Comparison of ENCODE assay signal across 32 cellular contexts in the genomic region with DNA sequence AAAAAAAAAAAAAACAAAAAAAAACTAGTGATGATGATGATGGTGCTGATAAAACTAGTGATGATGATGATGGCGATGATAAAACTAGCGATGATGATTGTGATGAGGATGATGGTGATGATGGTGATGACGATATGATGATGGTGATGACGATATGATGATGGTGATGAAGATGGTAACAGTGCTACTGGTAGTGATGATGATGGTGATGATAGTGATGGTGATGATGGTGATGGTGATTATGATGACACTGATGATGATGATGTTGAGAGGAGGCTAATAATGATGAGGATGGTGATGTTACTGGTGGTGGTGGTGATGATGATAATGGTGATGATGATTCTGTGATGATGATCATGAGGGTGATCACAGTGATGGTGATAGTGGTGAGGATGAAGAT.
"Had no signal": no experiment of that assay in that cellular context is flagged by ENCODE, and none has a peak within 500 bp of the region (broad histone marks: within the 10 kb centered on the region; RNA-seq: fewer than 3 reads in every experiment).

No MANE protein-coding gene starts in this region.

- H3K27me3 ChIP-seq: brain microvascular endothelial cell, cardiac muscle cell, colonic mucosa, esophagus squamous epithelium, gastroesophageal sphincter, hepatocyte had no signal

- H3K4me1 ChIP-seq: colonic mucosa, esophagus squamous epithelium, gastroesophageal sphincter, heart right ventricle had no signal

- H3K27ac ChIP-seq: brain microvascular endothelial cell, cardiac muscle cell, colonic mucosa, epithelial cell of prostate, esophagus squamous epithelium, gastroesophageal sphincter, heart right ventricle, hepatocyte had no signal

- H3K9me3 ChIP-seq: colonic mucosa had no signal

- ATAC-seq: activated T-helper 17 cell treated with anti-CD3 and anti-CD28 coated beads, Interleukin-2, amount 50 U/mL, for 72 hours; gastroesophageal sphincter; heart right ventricle; WTC11 had no signal

- H3K4me3 ChIP-seq: cardiac muscle cell, colonic mucosa, esophagus squamous epithelium, gastroesophageal sphincter, heart right ventricle, hepatocyte had no signal

- FAIRE-seq: astrocyte, endometrium, endothelial cell of umbilical vein had no signal

- H3K36me3 ChIP-seq: brain microvascular endothelial cell, cardiac muscle cell, colonic mucosa, esophagus squamous epithelium, gastroesophageal sphincter, heart right ventricle had no signal

- DNase-seq: activated CD4-positive, alpha-beta memory T cell treated with anti-CD3 and anti-CD28 coated beads, Interleukin-2, amount 10 ng/mL, durations not matched to agents 7 days and 5 days; activated CD4-positive, alpha-beta T cell treated with anti-CD3 and anti-CD28 coated beads for 1 hour; activated CD4-positive, alpha-beta T cell treated with anti-CD3 and anti-CD28 coated beads for 4 hours; activated CD4-positive, alpha-beta T cell treated with anti-CD3 and anti-CD28 coated beads, Interleukin-2, amount 10 ng/mL, durations not matched to agents 7 days and 5 days; activated CD4-positive, alpha-beta T cell treated with anti-CD3 and anti-CD28 coated beads, Interleukin-2, amount 50 U/mL, for 4 hours; activated CD8-positive, alpha-beta memory T cell treated with anti-CD3 and anti-CD28 coated beads, Interleukin-2, amount 50 U/mL, for 48 hours; activated effector memory CD4-positive, alpha-beta T cell treated with Interleukin-2 at 50 U/mL for 16 hours; activated gamma-delta T cell treated with Interleukin-2 at 50 U/mL for 16 hours; activated naive CD4-positive, alpha-beta T cell treated with anti-CD3 and anti-CD28 coated beads, Interleukin-2, amount 50 U/mL, for 16 hours; activated naive CD4-positive, alpha-beta T cell treated with Interleukin-2 at 50 U/mL for 16 hours; activated T-cell treated with anti-CD3 and anti-CD28 coated beads for 4 hours; activated T-cell treated with anti-CD3 and anti-CD28 coated beads, Interleukin-2, amount 50 U/mL, for 24 hours; amniotic stem cell; anterior cingulate cortex; brain microvascular endothelial cell; central memory CD4-positive, alpha-beta T cell; cerebellar nuclear complex; colonic mucosa; effector CD8-positive, alpha-beta T cell; esophagus squamous epithelium; foreskin melanocyte; heart right ventricle; T-helper 2 cell had no signal
